In genomic region chr12:73421832-73422231, GRCh38 we compare ENCODE assay signal across 11 cellular contexts.
DNase-seq lines count a peak whose midpoint lies in the region; ATAC-seq, FAIRE-seq and TF ChIP-seq lines count a peak whose summit lies in the region.
"Had no signal": no experiment of that assay in that cellular context is flagged by ENCODE, and none has a peak within 500 bp of the region (broad histone marks: within the 10 kb centered on the region; RNA-seq: fewer than 3 reads in every experiment).

No MANE protein-coding gene starts in this region.

- DNase-seq in A172 (ENCODE audit: low spot score) (peak; percentile 74), bronchial epithelial cell (ENCODE audit: low read depth) (peak; percentile 52), NCI-H345 treated with DMSO at 0.1 percent for 48 hours (lab: John Stamatoyannopoulos, UW; ENCODE audit: unreplicated experiment) (no peak), SW480 (ENCODE audit: low spot score) (no peak)
- DNase-seq: GOT3, KG1, uterus had no signal

- no peak for TF ChIP-seq CTCF in bronchial epithelial cell (IDR thresholded peaks at IDR 0.05; ENCODE audit: insufficient read depth, low read length, severe bottlenecking)

- no peaks in the 10 kb centered on the region for H3K36me3 ChIP-seq in bronchial epithelial cell (ENCODE audit: control insufficient read depth, insufficient read depth, low read length)
- H3K36me3 ChIP-seq: uterus had no signal

- FAIRE-seq in bronchial epithelial cell (lab: Jason Lieb, UNC): no peak

- no peaks in the 10 kb centered on the region for H3K27me3 ChIP-seq in bronchial epithelial cell (ENCODE audit: control insufficient read depth, insufficient read depth, low read length)
- H3K27me3 ChIP-seq: uterus had no signal

- ATAC-seq in GM19324 (IDR thresholded peaks at IDR 0.05; ENCODE audit: low FRiP score, unreplicated experiment) (peak; percentile 81), HG03378 (IDR thresholded peaks at IDR 0.05; ENCODE audit: unreplicated experiment) (peak; percentile 85), HG03196 (IDR thresholded peaks at IDR 0.05; ENCODE audit: unreplicated experiment) (no peak), HG03442 (IDR thresholded peaks at IDR 0.05; ENCODE audit: unreplicated experiment) (no peak)

- no peak overlapping the region for H3K4me3 ChIP-seq in bronchial epithelial cell (ENCODE audit: low read depth, low read length)
- H3K4me3 ChIP-seq: uterus had no signal

Comparison
In these comparisons a context has a peak if more than half of its experiments do, and no peak if none do; other contexts are left out.
1. DNase-seq: peak in A172 (single experiment) and bronchial epithelial cell (single experiment); none in NCI-H345 treated with DMSO at 0.1 percent for 48 hours (single experiment) and SW480 (single experiment).
2. ATAC-seq: peak in GM19324 (single experiment) and HG03378 (single experiment); none in HG03196 (single experiment) and HG03442 (single experiment).